9 cellular contexts compared by ENCODE assay signal in the genomic region with DNA sequence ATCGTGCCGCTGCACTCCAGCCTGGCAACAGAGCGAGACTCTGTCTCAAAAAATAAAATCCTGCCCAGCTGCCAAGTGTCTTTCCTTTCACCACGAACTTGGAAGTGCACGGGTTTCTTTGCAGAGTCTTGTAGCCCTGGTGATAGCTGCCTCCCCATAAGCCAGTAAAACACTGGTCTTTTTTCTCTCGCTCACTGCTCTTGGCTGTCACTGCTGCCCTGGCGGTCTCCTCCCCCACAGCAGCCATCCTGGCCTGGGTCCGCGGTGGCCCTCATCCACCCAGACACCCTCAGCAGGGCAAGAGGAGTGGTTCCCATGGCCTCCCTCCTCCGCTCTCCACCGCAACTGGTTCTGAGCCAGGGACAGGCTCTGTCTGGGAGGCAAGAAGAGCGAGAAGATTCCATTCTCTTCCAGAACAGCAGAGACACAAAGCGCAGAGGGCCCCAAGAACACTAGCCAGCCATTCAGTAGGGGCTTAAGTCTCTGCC. TPM values are rescaled to one million over a fixed set of nuclear protein-coding genes. Genes with fewer than 3 reads are reported as not detected.
DNase-seq lines count a peak whose midpoint lies in the region; FAIRE-seq and TF ChIP-seq lines count a peak whose summit lies in the region.
"Had no signal": no experiment of that assay in that cellular context is flagged by ENCODE, and none has a peak within 500 bp of the region (broad histone marks: within the 10 kb centered on the region; RNA-seq: fewer than 3 reads in every experiment).

No MANE protein-coding gene starts in this region.

- intact Hi-C loops in activated CD4-positive, alpha-beta memory T cell treated with anti-CD3 and anti-CD28 coated beads for 36 hours (cut with micrococcal nuclease), result no loop called here
- intact Hi-C loops in esophagus squamous epithelium (cut with DNase I), result loop anchor here (10.0 kb wide), 1 partner anchor 84 kb away; no protein-coding TSS in a partner anchor

- CTCF ChIA-PET in activated CD4-positive, alpha-beta memory T cell treated with anti-CD3 and anti-CD28 coated beads for 36 hours (lab: Charles Lee), result interaction anchor here (1.0 kb wide), 1 partner anchor 454 kb away, joined by 3 read pairs; no protein-coding TSS in a partner anchor
- CTCF ChIA-PET in activated CD4-positive, alpha-beta memory T cell treated with anti-CD3 and anti-CD28 coated beads, Interleukin-2, amount 10 ng/mL, durations not matched to agents 7 days and 5 days (lab: Charles Lee), result interaction anchor here (1.1 kb wide), 1 partner anchor 20 kb away, joined by 3 read pairs; no protein-coding TSS in a partner anchor

- H3K4me3 Mint-ChIP-seq in activated CD4-positive, alpha-beta memory T cell treated with anti-CD3 and anti-CD28 coated beads for 36 hours, result no peak overlapping the region
- no peak overlapping the region for H3K4me3 Mint-ChIP-seq in activated CD4-positive, alpha-beta memory T cell treated with anti-CD3 and anti-CD28 coated beads, Interleukin-2, amount 10 ng/mL, durations not matched to agents 7 days and 5 days
- peak overlapping the region; percentile 22 for H3K4me3 Mint-ChIP-seq in type B pancreatic cell
- H3K4me3 Mint-ChIP-seq: activated naive CD4-positive, alpha-beta T cell treated with anti-CD3 and anti-CD28 coated beads for 36 hours had no signal

- POLR2A ChIA-PET in activated CD4-positive, alpha-beta memory T cell treated with anti-CD3 and anti-CD28 coated beads for 36 hours (lab: Charles Lee), result interaction anchor here (0.9 kb wide), 1 partner anchor 10 kb away, joined by 3 read pairs; no protein-coding TSS in a partner anchor
- POLR2A ChIA-PET in activated CD4-positive, alpha-beta memory T cell treated with anti-CD3 and anti-CD28 coated beads, Interleukin-2, amount 10 ng/mL, durations not matched to agents 7 days and 5 days (lab: Charles Lee), result no interaction called here

- H3K9me3 ChIP-seq in esophagus squamous epithelium, result no peaks in the 10 kb centered on the region

- no peak for FAIRE-seq in urothelium cell line (lab: Jason Lieb, UNC)

- H3K9me3 Mint-ChIP-seq in activated CD4-positive, alpha-beta memory T cell treated with anti-CD3 and anti-CD28 coated beads for 36 hours, result no peaks in the 10 kb centered on the region
- no peaks in the 10 kb centered on the region for H3K9me3 Mint-ChIP-seq in activated CD4-positive, alpha-beta memory T cell treated with anti-CD3 and anti-CD28 coated beads, Interleukin-2, amount 10 ng/mL, durations not matched to agents 7 days and 5 days
- H3K9me3 Mint-ChIP-seq in type B pancreatic cell, result no peaks in the 10 kb centered on the region
- H3K9me3 Mint-ChIP-seq: activated naive CD4-positive, alpha-beta T cell treated with anti-CD3 and anti-CD28 coated beads for 36 hours had no signal

- no peak for TF ChIP-seq CTCF in esophagus squamous epithelium (IDR thresholded peaks at IDR 0.05)
- TF ChIP-seq CTCF in type B pancreatic cell (conservative IDR thresholded peaks at IDR 0.05), result no peak

- H3K4me1 ChIP-seq in esophagus squamous epithelium, result peaks cover 14 to 73% (median 30%) of the 10 kb centered on the region in 3 donors

- H3K36me3 ChIP-seq in esophagus squamous epithelium, result peaks cover 10 to 40% (median 18%) of the 10 kb centered on the region in 3 donors

- H3K4me3 ChIP-seq in esophagus squamous epithelium, result peak overlapping the region in 2 of 4 donors; percentile 18 to 39

- TF ChIP-seq POLR2A in esophagus squamous epithelium (IDR thresholded peaks at IDR 0.05), result no peak

- DNase-seq in activated CD4-positive, alpha-beta memory T cell treated with anti-CD3 and anti-CD28 coated beads for 36 hours, result peak; percentile 8
- no peak for DNase-seq in activated CD4-positive, alpha-beta memory T cell treated with anti-CD3 and anti-CD28 coated beads, Interleukin-2, amount 10 ng/mL, durations not matched to agents 7 days and 5 days
- DNase-seq in esophagus squamous epithelium (lab: John Stamatoyannopoulos, UW) (no peak), myocyte (ENCODE audit: low read depth) (peak; percentile 60), type B pancreatic cell (ENCODE audit: extremely low spot score, unreplicated experiment) (peak; percentile 64), NCI-H2196 (lab: John Stamatoyannopoulos, UW; ENCODE audit: unreplicated experiment) (no peak), GM19238 (ENCODE audit: insufficient read length, low spot score) (no peak), urothelium cell line (ENCODE audit: low spot score) (no peak)
- DNase-seq: activated naive CD4-positive, alpha-beta T cell treated with anti-CD3 and anti-CD28 coated beads for 36 hours had no signal

- H3K27me3 ChIP-seq in esophagus squamous epithelium, result no peaks in the 10 kb centered on the region

- H3K27ac Mint-ChIP-seq in activated CD4-positive, alpha-beta memory T cell treated with anti-CD3 and anti-CD28 coated beads for 36 hours, result peak overlapping the region; percentile 38
- no peak overlapping the region for H3K27ac Mint-ChIP-seq in activated CD4-positive, alpha-beta memory T cell treated with anti-CD3 and anti-CD28 coated beads, Interleukin-2, amount 10 ng/mL, durations not matched to agents 7 days and 5 days
- no peak overlapping the region for H3K27ac Mint-ChIP-seq in type B pancreatic cell
- H3K27ac Mint-ChIP-seq: activated naive CD4-positive, alpha-beta T cell treated with anti-CD3 and anti-CD28 coated beads for 36 hours had no signal

- no peaks in the 10 kb centered on the region for H3K27me3 Mint-ChIP-seq in activated CD4-positive, alpha-beta memory T cell treated with anti-CD3 and anti-CD28 coated beads for 36 hours
- H3K27me3 Mint-ChIP-seq in activated CD4-positive, alpha-beta memory T cell treated with anti-CD3 and anti-CD28 coated beads, Interleukin-2, amount 10 ng/mL, durations not matched to agents 7 days and 5 days, result no peaks in the 10 kb centered on the region
- H3K27me3 Mint-ChIP-seq in type B pancreatic cell, result no peaks in the 10 kb centered on the region

- peak overlapping the region; percentile 42 to 85 (median 78) for H3K27ac ChIP-seq in esophagus squamous epithelium

- WGBS in esophagus squamous epithelium, 2 donors, result 28 to 45% methylated on average over 5 to 11 of the region's 13 CpGs

- H3K4me1 Mint-ChIP-seq in activated CD4-positive, alpha-beta memory T cell treated with anti-CD3 and anti-CD28 coated beads for 36 hours (ENCODE audit: low read depth), result peaks cover 18% of the 10 kb centered on the region
- peaks cover 2% of the 10 kb centered on the region for H3K4me1 Mint-ChIP-seq in activated CD4-positive, alpha-beta memory T cell treated with anti-CD3 and anti-CD28 coated beads, Interleukin-2, amount 10 ng/mL, durations not matched to agents 7 days and 5 days
- peaks cover 7% of the 10 kb centered on the region for H3K4me1 Mint-ChIP-seq in type B pancreatic cell (ENCODE audit: unreplicated experiment)

- H3K36me3 Mint-ChIP-seq in activated CD4-positive, alpha-beta memory T cell treated with anti-CD3 and anti-CD28 coated beads for 36 hours, result peaks cover 25% of the 10 kb centered on the region
- H3K36me3 Mint-ChIP-seq in activated CD4-positive, alpha-beta memory T cell treated with anti-CD3 and anti-CD28 coated beads, Interleukin-2, amount 10 ng/mL, durations not matched to agents 7 days and 5 days (ENCODE audit: low read depth), result peaks cover 27% of the 10 kb centered on the region
- H3K36me3 Mint-ChIP-seq in type B pancreatic cell, result peaks cover 13% of the 10 kb centered on the region

RNA-seq across cellular contexts. Expression of gene KLHL25, which starts 44.4 kb away (rescaled TPM):
- 1 to 10 TPM; 5.3 to 5.7 TPM for total RNA-seq in activated CD4-positive, alpha-beta memory T cell treated with anti-CD3 and anti-CD28 coated beads for 36 hours
- 1 to 10 TPM; 4.3 to 4.4 TPM for total RNA-seq in activated CD4-positive, alpha-beta memory T cell treated with anti-CD3 and anti-CD28 coated beads, Interleukin-2, amount 10 ng/mL, durations not matched to agents 7 days and 5 days
- 10 to 100 TPM in 1 of 4 donors, 1 to 10 TPM in 3; 3.1 to 11.6 (median 8.1) TPM for total RNA-seq in esophagus squamous epithelium
- 4.5 and 6.6 TPM in 2 replicates for total RNA-seq in myocyte
- polyA plus RNA-seq in myocyte (2012), result 3.7 TPM
- 6.9 and 12.3 TPM in 2 replicates for total RNA-seq in type B pancreatic cell (ENCODE audit: low replicate concordance)

Comparison
In these comparisons a context has a peak if more than half of its experiments do, and no peak if none do; other contexts are left out.
1. DNase-seq: peak in activated CD4-positive, alpha-beta memory T cell treated with anti-CD3 and anti-CD28 coated beads for 36 hours (single experiment), myocyte (single experiment) and type B pancreatic cell (single experiment); none in activated CD4-positive, alpha-beta memory T cell treated with anti-CD3 and anti-CD28 coated beads, Interleukin-2, amount 10 ng/mL, durations not matched to agents 7 days and 5 days (single experiment), esophagus squamous epithelium (single experiment), NCI-H2196 (single experiment), GM19238 (single experiment) and urothelium cell line (single experiment).